In the genomic region with DNA sequence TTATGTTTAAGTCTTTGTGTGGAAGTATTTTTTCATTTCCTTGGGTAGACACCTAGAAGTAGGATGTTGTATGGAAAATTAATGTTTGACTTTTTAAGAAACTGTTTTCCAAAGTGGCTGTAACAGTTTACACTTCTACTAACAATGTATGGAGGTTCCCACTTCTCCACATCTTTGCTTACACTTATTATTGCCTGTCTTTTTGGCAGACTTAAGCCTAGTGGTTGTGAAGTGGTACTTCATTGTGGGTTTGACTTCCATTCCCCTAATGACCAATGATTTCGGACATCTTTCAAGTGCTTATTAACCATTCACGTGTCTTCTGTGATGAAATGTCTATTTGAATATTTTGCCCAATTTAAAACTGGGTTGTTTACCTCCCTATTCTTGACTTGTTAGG, we compare ENCODE assay signal across 16 cellular contexts.
DNase-seq lines count a peak whose midpoint lies in the region; ATAC-seq and TF ChIP-seq lines count a peak whose summit lies in the region.
"Had no signal": no experiment of that assay in that cellular context is flagged by ENCODE, and none has a peak within 500 bp of the region (broad histone marks: within the 10 kb centered on the region; RNA-seq: fewer than 3 reads in every experiment).

No MANE protein-coding gene starts in this region.

- peak overlapping the region; percentile 78 for H2AK5ac ChIP-seq in mesenchymal stem cell (ENCODE audit: low read length, severe bottlenecking)

- peak; percentile 27 for TF ChIP-seq CTCF in GM06990 (IDR thresholded peaks at IDR 0.05; ENCODE audit: insufficient read depth, low read length, poor library complexity, severe bottlenecking)
- TF ChIP-seq CTCF in HCT116 (IDR thresholded peaks at IDR 0.05 in 2 of 3, conservative IDR thresholded peaks at IDR 0.05 in 1 of 3; ENCODE audit: borderline replicate concordance in 1 of 3, insufficient read depth in 1 of 3, low read depth in 2 of 3, low read length in 2 of 3), result peak in 2 of 3 experiments; percentile 38 to 47; a peak in 3 of 6 replicates
- TF ChIP-seq CTCF in brain microvascular endothelial cell (IDR thresholded peaks at IDR 0.05; ENCODE audit: low read depth, low read length, missing control alignments), result peak; percentile 24

- no peaks in the 10 kb centered on the region for H4K20me1 ChIP-seq in HCT116 (ENCODE audit: insufficient read depth)

- no peak overlapping the region for H3K18ac ChIP-seq in mesenchymal stem cell (ENCODE audit: low read depth in 1 of 2, low read length in 2 of 2)

- no peak; the same call in 1 of the 2 replicates for TF ChIP-seq RAD21 in HCT116 (IDR thresholded peaks at IDR 0.05; ENCODE audit: low read depth)

- no peak overlapping the region for H3K14ac ChIP-seq in mesenchymal stem cell (ENCODE audit: low read length in 2 of 2)

- in situ Hi-C loops in brain microvascular endothelial cell (cut with HindIII; ENCODE audit: low pct_ligation_motif_present, low sequenced_read_pairs), result no loop called here

- H2BK12ac ChIP-seq in mesenchymal stem cell (ENCODE audit: low read length in 2 of 2), result peak overlapping the region; percentile 56 to 85

- no peak for TF ChIP-seq POLR2A in HCT116 (IDR thresholded peaks at IDR 0.05; ENCODE audit: borderline replicate concordance, extremely low read depth, insufficient read depth, insufficient read length)

- H3K79me1 ChIP-seq in mesenchymal stem cell (replicated peaks; ENCODE audit: low read length, poor library complexity, severe bottlenecking), result no peaks in the 10 kb centered on the region

- no peak overlapping the region for H3K4me3 ChIP-seq in GM06990 (replicated peaks; ENCODE audit: low read depth, low read length)
- H3K4me3 ChIP-seq in HCT116 (replicated peaks in 1 of 2; ENCODE audit: low read depth in 1 of 2, low read length in 2 of 2), result no peak overlapping the region
- H3K4me3 ChIP-seq in brain microvascular endothelial cell (ENCODE audit: low read depth, low read length), result no peak overlapping the region
- no peak overlapping the region for H3K4me3 ChIP-seq in mesenchymal stem cell (ENCODE audit: insufficient read depth in 1 of 2, low read depth in 1 of 2, low read length in 2 of 2)
- H3K4me3 ChIP-seq: SJSA1, thoracic aorta had no signal

- peaks cover 0 to 12% (median 0%) of the 10 kb centered on the region in 4 donors for H3K4me1 Mint-ChIP-seq in naive thymus-derived CD8-positive, alpha-beta T cell

- H3K27ac Mint-ChIP-seq in naive thymus-derived CD8-positive, alpha-beta T cell, result no peak overlapping the region
- H3K27ac Mint-ChIP-seq: activated CD4-positive, alpha-beta T cell treated with anti-CD3 and anti-CD28 coated beads, Interleukin-2, amount 10 ng/mL, durations not matched to agents 7 days and 5 days; activated naive CD8-positive, alpha-beta T cell treated with anti-CD3 and anti-CD28 coated beads, Interleukin-2, amount 50 U/mL, for 24 hours had no signal

- H3K4me3 Mint-ChIP-seq in naive thymus-derived CD8-positive, alpha-beta T cell, result no peak overlapping the region
- H3K4me3 Mint-ChIP-seq: activated CD4-positive, alpha-beta T cell treated with anti-CD3 and anti-CD28 coated beads, Interleukin-2, amount 10 ng/mL, durations not matched to agents 7 days and 5 days; activated naive CD8-positive, alpha-beta T cell treated with anti-CD3 and anti-CD28 coated beads, Interleukin-2, amount 50 U/mL, for 24 hours; activated T-cell treated with anti-CD3 and anti-CD28 coated beads, Interleukin-2, amount 50 U/mL, for 4 hours had no signal

- BruUV-seq in HCT116 (replicated peaks; lab: Mats Ljungman, UMichigan), result no TSS peak

- POLR2A ChIA-PET in HCT116 (lab: Charles Lee), result no interaction called here
- POLR2A ChIA-PET in naive thymus-derived CD8-positive, alpha-beta T cell (lab: Charles Lee), result no interaction called here

- no peak overlapping the region for H3K4ac ChIP-seq in mesenchymal stem cell (ENCODE audit: low read depth in 1 of 2, low read length in 2 of 2)

- H3K9me3 ChIP-seq in HCT116 (ENCODE audit: control insufficient read depth in 1 of 2, insufficient read depth in 1 of 2, low read depth in 1 of 2, low read length in 2 of 2), result no peaks in the 10 kb centered on the region
- H3K9me3 ChIP-seq in mesenchymal stem cell (ENCODE audit: control insufficient read depth, low read length), result no peaks in the 10 kb centered on the region
- H3K9me3 ChIP-seq: SJSA1, thoracic aorta had no signal

- H3K27ac ChIP-seq in HCT116 (ENCODE audit: low read depth, low read length), result no peak overlapping the region
- no peak overlapping the region for H3K27ac ChIP-seq in brain microvascular endothelial cell
- no peak overlapping the region for H3K27ac ChIP-seq in mesenchymal stem cell (ENCODE audit: low read length, poor library complexity, severe bottlenecking)
- H3K27ac ChIP-seq: SJSA1, thoracic aorta had no signal

- H2BK120ac ChIP-seq in mesenchymal stem cell (ENCODE audit: low read depth, low read length), result no peak overlapping the region

- no peak overlapping the region for H4K91ac ChIP-seq in mesenchymal stem cell (ENCODE audit: low read length)

- H3K4me1 ChIP-seq in HCT116 (ENCODE audit: control insufficient read depth in 1 of 2, insufficient read depth in 2 of 2, low read length in 2 of 2) (peaks cover 29 to 32% of the 10 kb centered on the region in 2 experiments), mesenchymal stem cell (ENCODE audit: control insufficient read depth, insufficient read depth, low read depth, low read length) (peaks cover 5% of the 10 kb centered on the region)

- DNase-seq in GM06990 (ENCODE audit: extremely low read depth, insufficient read length), result no peak
- DNase-seq in HCT116 (ENCODE audit: low read depth, low spot score), result peak; percentile 32
- no peak for DNase-seq in brain microvascular endothelial cell
- no peak for DNase-seq in mesenchymal stem cell
- no peak for DNase-seq in NCI-H146 treated with DMSO at 0.1 percent for 48 hours (lab: John Stamatoyannopoulos, UW; ENCODE audit: unreplicated experiment)
- DNase-seq in activated gamma-delta T cell treated with Interleukin-2 at 50 U/mL for 16 hours, result no peak
- no peak for DNase-seq in naive thymus-derived CD8-positive, alpha-beta T cell
- DNase-seq: activated CD4-positive, alpha-beta T cell treated with anti-CD3 and anti-CD28 coated beads, Interleukin-2, amount 10 ng/mL, durations not matched to agents 7 days and 5 days; activated naive CD8-positive, alpha-beta T cell treated with anti-CD3 and anti-CD28 coated beads, Interleukin-2, amount 50 U/mL, for 24 hours; activated T-cell treated with anti-CD3 and anti-CD28 coated beads, Interleukin-2, amount 50 U/mL, for 4 hours; cerebellar nuclear complex; NCI-H1417 treated with DMSO at 0.1 percent for 48 hours; NCI-H226 had no signal

- intact Hi-C loops in HCT116 (cut with micrococcal nuclease), result no loop called here

- RAD21 ChIA-PET in HCT116 (lab: Charles Lee; ENCODE audit: low non-redundant PET in 1 of 2, low total read pairs in 2 of 2, uncharacterized antibody in 2 of 2, unreplicated experiment in 2 of 2), result interaction anchor here in 1 of 2 experiments (0.8 kb wide), 1 partner anchor 12 kb away, joined by 7 read pairs; no protein-coding TSS in a partner anchor

- H3K36me3 ChIP-seq in GM06990 (ENCODE audit: control insufficient read depth, insufficient read depth, low read length) (no peaks in the 10 kb centered on the region), HCT116 (ENCODE audit: control insufficient read depth in 1 of 2, insufficient read depth in 2 of 2, low read length in 2 of 2) (no peaks in the 10 kb centered on the region), brain microvascular endothelial cell (replicated peaks) (no peaks in the 10 kb centered on the region), mesenchymal stem cell (ENCODE audit: control insufficient read depth in 1 of 2, insufficient read depth in 2 of 2, low read depth in 1 of 2, low read length in 2 of 2) (no peaks in the 10 kb centered on the region)
- H3K36me3 ChIP-seq: SJSA1, thoracic aorta had no signal

- H3K27me3 Mint-ChIP-seq in naive thymus-derived CD8-positive, alpha-beta T cell, result peaks cover 2 to 29% (median 4%) of the 10 kb centered on the region in 5 donors

- WGBS in mesenchymal stem cell, result 100% methylated on average over 1 of the region's 2 CpGs

- no peak overlapping the region for H2BK5ac ChIP-seq in mesenchymal stem cell (ENCODE audit: low read depth, low read length, poor library complexity, severe bottlenecking)

- H3K27me3 ChIP-seq in GM06990 (replicated peaks; ENCODE audit: control insufficient read depth, insufficient read depth, low read length) (peaks cover 3% of the 10 kb centered on the region; the same call in 1 of the 2 replicates), HCT116 (ENCODE audit: insufficient read depth, low read length) (no peaks in the 10 kb centered on the region), brain microvascular endothelial cell (replicated peaks) (no peaks in the 10 kb centered on the region), mesenchymal stem cell (ENCODE audit: control insufficient read depth in 1 of 2, insufficient read depth in 1 of 2, low read length in 2 of 2) (no peaks in the 10 kb centered on the region)
- H3K27me3 ChIP-seq: SJSA1 had no signal

- H2AFZ ChIP-seq in HCT116 (ENCODE audit: low read depth, low read length, poor library complexity, severe bottlenecking) (no peak overlapping the region), mesenchymal stem cell (ENCODE audit: low read depth, low read length) (no peak overlapping the region)

- ATAC-seq in HCT116 (no peak), GM18907 (IDR thresholded peaks at IDR 0.05; ENCODE audit: unreplicated experiment) (no peak)
- ATAC-seq in naive thymus-derived CD8-positive, alpha-beta T cell, result no peak
- ATAC-seq: activated naive CD8-positive, alpha-beta T cell treated with anti-CD3 and anti-CD28 coated beads, Interleukin-2, amount 50 U/mL, for 24 hours; activated T-cell treated with anti-CD3 and anti-CD28 coated beads, Interleukin-2, amount 50 U/mL, for 4 hours had no signal

- CTCF ChIA-PET in HCT116 (lab: Charles Lee), result no interaction called here

- H3K79me2 ChIP-seq in HCT116 (ENCODE audit: insufficient read depth, low read length), result no peaks in the 10 kb centered on the region

- no peaks in the 10 kb centered on the region for H3K36me3 Mint-ChIP-seq in naive thymus-derived CD8-positive, alpha-beta T cell

- H3K9ac ChIP-seq in HCT116 (ENCODE audit: low read length), result no peak overlapping the region
- H3K9ac ChIP-seq in mesenchymal stem cell (ENCODE audit: low read length), result no peak overlapping the region

- H3K9me2 ChIP-seq in HCT116 (ENCODE audit: insufficient read depth), result no peaks in the 10 kb centered on the region

- H3K4me2 ChIP-seq in HCT116 (ENCODE audit: low read length) (no peak overlapping the region), mesenchymal stem cell (ENCODE audit: low read length, poor library complexity, severe bottlenecking) (no peak overlapping the region)

- H2BK15ac ChIP-seq in mesenchymal stem cell (ENCODE audit: low read depth, poor library complexity, severe bottlenecking), result no peak overlapping the region

- no peak overlapping the region for H3K23ac ChIP-seq in mesenchymal stem cell (ENCODE audit: low read length in 2 of 2)

- no peak overlapping the region for H4K8ac ChIP-seq in mesenchymal stem cell (ENCODE audit: low read length)

- no peaks in the 10 kb centered on the region for H3K9me3 Mint-ChIP-seq in naive thymus-derived CD8-positive, alpha-beta T cell
- H3K9me3 Mint-ChIP-seq: activated CD4-positive, alpha-beta T cell treated with anti-CD3 and anti-CD28 coated beads, Interleukin-2, amount 10 ng/mL, durations not matched to agents 7 days and 5 days; activated naive CD8-positive, alpha-beta T cell treated with anti-CD3 and anti-CD28 coated beads, Interleukin-2, amount 50 U/mL, for 24 hours; activated T-cell treated with anti-CD3 and anti-CD28 coated beads, Interleukin-2, amount 50 U/mL, for 4 hours had no signal
